In the genomic region with DNA sequence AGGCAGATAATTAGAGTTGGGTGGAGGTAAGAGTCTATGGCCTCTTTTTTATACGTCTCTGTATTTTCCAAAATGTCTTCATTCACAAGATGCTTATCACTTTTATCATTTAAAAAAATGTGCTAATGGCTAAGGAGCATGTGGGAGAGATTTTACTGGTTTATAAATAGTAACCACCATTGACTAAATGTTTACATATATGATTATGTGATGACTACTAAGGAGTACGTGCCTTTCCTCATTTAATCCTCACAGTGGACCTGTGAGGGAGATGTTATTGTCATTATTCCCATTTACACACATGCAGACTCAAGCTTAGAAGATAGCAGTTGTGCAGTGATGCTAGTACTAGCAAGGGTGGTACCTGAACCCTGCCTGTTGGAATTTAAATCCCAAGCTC, we compare ENCODE assay signal across 16 cellular contexts. TPM values are rescaled to one million over a fixed set of nuclear protein-coding genes. Genes with fewer than 3 reads are reported as not detected.
DNase-seq lines count a peak whose midpoint lies in the region; ATAC-seq and TF ChIP-seq lines count a peak whose summit lies in the region.
"Had no signal": no experiment of that assay in that cellular context is flagged by ENCODE, and none has a peak within 500 bp of the region (broad histone marks: within the 10 kb centered on the region; RNA-seq: fewer than 3 reads in every experiment).

No MANE protein-coding gene starts in this region.

- peaks cover 16% of the 10 kb centered on the region; the same call in 1 of the 2 replicates for H3K36me3 ChIP-seq in ACC112 (ENCODE audit: insufficient read depth, low read length)
- no peaks in the 10 kb centered on the region for H3K36me3 ChIP-seq in H7 (replicated peaks; ENCODE audit: control insufficient read depth, insufficient read depth, low read length)
- peaks cover 0 to 3% (median 1%) of the 10 kb centered on the region in 4 donors for H3K36me3 ChIP-seq in esophagus muscularis mucosa
- H3K36me3 ChIP-seq: Peyer's patch, thyroid gland had no signal

- no peak for TF ChIP-seq POLR2A in esophagus muscularis mucosa (IDR thresholded peaks at IDR 0.05; ENCODE audit: low read depth)

- H3K27ac ChIP-seq in ACC112 (ENCODE audit: low read depth, low read length) (peak overlapping the region; percentile 50), esophagus muscularis mucosa (replicated peaks in 1 of 4) (peak overlapping the region in 1 of 4 donors; percentile 95)
- H3K27ac ChIP-seq: Peyer's patch, thyroid gland had no signal

- no peak for TF ChIP-seq CTCF in fibroblast of the aortic adventitia (IDR thresholded peaks at IDR 0.05; ENCODE audit: insufficient read depth, low read length)
- no peak for TF ChIP-seq CTCF in esophagus muscularis mucosa (IDR thresholded peaks at IDR 0.05)

- no peaks in the 10 kb centered on the region for H3K4me1 Mint-ChIP-seq in activated T-helper 17 cell treated with anti-CD3 and anti-CD28 coated beads, Interleukin-2, amount 50 U/mL, for 72 hours

- peaks cover 35% of the 10 kb centered on the region for H3K4me1 ChIP-seq in ACC112 (ENCODE audit: control insufficient read depth, insufficient read depth, low read length, unreplicated experiment)
- H3K4me1 ChIP-seq in esophagus muscularis mucosa, result peaks cover 19 to 37% (median 29%) of the 10 kb centered on the region in 4 donors

- H2AFZ ChIP-seq in ACC112 (ENCODE audit: low read length, unreplicated experiment), result peak overlapping the region; percentile 15

- H3K4me3 ChIP-seq in ACC112 (ENCODE audit: low read depth, low read length) (peak overlapping the region; percentile 95), fibroblast of the aortic adventitia (ENCODE audit: low read depth, low read length) (no peak overlapping the region), H7 (ENCODE audit: insufficient read depth, low read depth, low read length) (no peak overlapping the region), esophagus muscularis mucosa (no peak overlapping the region)
- H3K4me3 ChIP-seq: gastroesophageal sphincter, Peyer's patch, thyroid gland had no signal

- no peaks in the 10 kb centered on the region for H3K27me3 ChIP-seq in ACC112 (ENCODE audit: insufficient read depth, low read length)
- H3K27me3 ChIP-seq in H7 (ENCODE audit: control insufficient read depth, insufficient read depth, low read length), result no peaks in the 10 kb centered on the region
- H3K27me3 ChIP-seq in esophagus muscularis mucosa, result no peaks in the 10 kb centered on the region
- H3K27me3 ChIP-seq: gastroesophageal sphincter, Peyer's patch, thyroid gland had no signal

- peak overlapping the region; percentile 54 for H3K27ac Mint-ChIP-seq in activated T-helper 17 cell treated with anti-CD3 and anti-CD28 coated beads, Interleukin-2, amount 50 U/mL, for 72 hours
- H3K27ac Mint-ChIP-seq: activated B cell treated with CpG ODN at 0.5 μM for 24 hours, B cell, T-cell had no signal

- no peak for ATAC-seq in activated T-helper 17 cell treated with anti-CD3 and anti-CD28 coated beads, Interleukin-2, amount 50 U/mL, for 72 hours (replicated peaks)
- ATAC-seq: gastroesophageal sphincter, T-cell had no signal

- peak; percentile 46 for DNase-seq in ELR (ENCODE audit: low read depth)
- DNase-seq in fibroblast of the aortic adventitia (ENCODE audit: low read depth), result peak; percentile 21
- DNase-seq in H7, result no peak
- no peak for DNase-seq in HPDE6-E6E7 (ENCODE audit: extremely low spot score)
- no peak for DNase-seq in esophagus muscularis mucosa (ENCODE audit: extremely low spot score)
- DNase-seq in nucleus accumbens (lab: John Stamatoyannopoulos, UW), result no peak
- DNase-seq: activated B cell treated with CpG ODN at 0.5 μM for 24 hours, mesendoderm, NCI-H1092 treated with DMSO at 0.1 percent for 48 hours, Peyer's patch, T-cell, thyroid gland had no signal

- no peaks in the 10 kb centered on the region for H3K36me3 Mint-ChIP-seq in activated T-helper 17 cell treated with anti-CD3 and anti-CD28 coated beads, Interleukin-2, amount 50 U/mL, for 72 hours (ENCODE audit: low read depth)

- no peaks in the 10 kb centered on the region for H3K27me3 Mint-ChIP-seq in activated T-helper 17 cell treated with anti-CD3 and anti-CD28 coated beads, Interleukin-2, amount 50 U/mL, for 72 hours
- H3K27me3 Mint-ChIP-seq: activated B cell treated with CpG ODN at 0.5 μM for 24 hours, B cell, T-cell had no signal

- H3K9me3 ChIP-seq in esophagus muscularis mucosa, result no peaks in the 10 kb centered on the region
- H3K9me3 ChIP-seq: gastroesophageal sphincter, Peyer's patch, thyroid gland had no signal

- WGBS in esophagus muscularis mucosa, result 47% methylated on average over 2 of the region's 2 CpGs

- intact Hi-C loops in esophagus muscularis mucosa (cut with DNase I), result loop anchor here (5.0 to 10.0 kb wide), 3 partner anchors 86 to 519 kb away; partner anchors contain the start of gene CLOCK

- no peak for TF ChIP-seq EP300 in esophagus muscularis mucosa (IDR thresholded peaks at IDR 0.05)

- H3K9me3 Mint-ChIP-seq in activated T-helper 17 cell treated with anti-CD3 and anti-CD28 coated beads, Interleukin-2, amount 50 U/mL, for 72 hours, result no peaks in the 10 kb centered on the region
- H3K9me3 Mint-ChIP-seq: T-cell had no signal

- peak overlapping the region; percentile 76 for H3K4me3 Mint-ChIP-seq in activated T-helper 17 cell treated with anti-CD3 and anti-CD28 coated beads, Interleukin-2, amount 50 U/mL, for 72 hours
- H3K4me3 Mint-ChIP-seq: activated B cell treated with CpG ODN at 0.5 μM for 24 hours had no signal

- H3K79me2 ChIP-seq in ACC112 (ENCODE audit: control insufficient read depth, insufficient read depth, low read length, unreplicated experiment), result peaks cover 30% of the 10 kb centered on the region

RNA-seq across cellular contexts. Expression of gene SRD5A3, which starts 2.4 kb away (rescaled TPM):
- total RNA-seq in activated T-helper 17 cell treated with anti-CD3 and anti-CD28 coated beads, Interleukin-2, amount 50 U/mL, for 72 hours, result 1 to 10 TPM; 5.1 to 7.7 TPM
- total RNA-seq in fibroblast of the aortic adventitia (ENCODE audit: low replicate concordance) (4.8 and 22.2 TPM in 2 replicates), esophagus muscularis mucosa (1 to 10 TPM; 3.0 to 7.9 (median 5.2) TPM)
- total RNA-seq in H7 (2014; rRNA removed; shearing (Covaris generic)), result 31.9 and 33.9 TPM in 2 replicates

RNA-seq across cellular contexts. Expression of gene TMEM165, which starts 47.3 kb away (rescaled TPM):
- 10 to 100 TPM; 60.5 to 81.9 TPM for total RNA-seq in activated T-helper 17 cell treated with anti-CD3 and anti-CD28 coated beads, Interleukin-2, amount 50 U/mL, for 72 hours
- total RNA-seq in fibroblast of the aortic adventitia (ENCODE audit: low replicate concordance), result 112 and 131 TPM in 2 replicates
- total RNA-seq in H7 (2014; rRNA removed; shearing (Covaris generic)), result 84.0 and 88.0 TPM in 2 replicates
- total RNA-seq in esophagus muscularis mucosa, result 100 to 1,000 TPM; 133 to 193 (median 168) TPM

Comparison
In these comparisons a context has a peak if more than half of its experiments do, and no peak if none do; other contexts are left out.
1. DNase-seq: peak in ELR (single experiment) and fibroblast of the aortic adventitia (single experiment); none in H7 (single experiment), HPDE6-E6E7 (single experiment), esophagus muscularis mucosa (single experiment) and nucleus accumbens (0 of 56).